ENCODE assay signal across 1 cellular context in genomic region chr3:154970796-154971195, GRCh38.
TF ChIP-seq lines count a peak whose summit lies in the region.

No MANE protein-coding gene starts in this region.

TF ChIP-seq in SK-N-SH, 30 proteins besides CTCF, POLR2A, EP300 and RAD21 (continued from another document):
- no peak for TF ChIP-seq REST (IDR thresholded peaks at IDR 0.05; ENCODE audit: low read depth, low read length)
- TF ChIP-seq MXI1 (IDR thresholded peaks at IDR 0.05; ENCODE audit: low read depth, low read length), result no peak
- TF ChIP-seq FOSL2 (IDR thresholded peaks at IDR 0.05; ENCODE audit: borderline replicate concordance, low read depth), result peak; percentile 66
- no peak for TF ChIP-seq GABPA (IDR thresholded peaks at IDR 0.05; ENCODE audit: low read depth)
- TF ChIP-seq USF1 (IDR thresholded peaks at IDR 0.05; ENCODE audit: borderline replicate concordance, low read depth), result no peak
- TF ChIP-seq SIN3A (IDR thresholded peaks at IDR 0.05; ENCODE audit: borderline replicate concordance, low read depth, low read length), result no peak
